Comparison of ENCODE assay signal across 1 cellular context in the genomic region with DNA sequence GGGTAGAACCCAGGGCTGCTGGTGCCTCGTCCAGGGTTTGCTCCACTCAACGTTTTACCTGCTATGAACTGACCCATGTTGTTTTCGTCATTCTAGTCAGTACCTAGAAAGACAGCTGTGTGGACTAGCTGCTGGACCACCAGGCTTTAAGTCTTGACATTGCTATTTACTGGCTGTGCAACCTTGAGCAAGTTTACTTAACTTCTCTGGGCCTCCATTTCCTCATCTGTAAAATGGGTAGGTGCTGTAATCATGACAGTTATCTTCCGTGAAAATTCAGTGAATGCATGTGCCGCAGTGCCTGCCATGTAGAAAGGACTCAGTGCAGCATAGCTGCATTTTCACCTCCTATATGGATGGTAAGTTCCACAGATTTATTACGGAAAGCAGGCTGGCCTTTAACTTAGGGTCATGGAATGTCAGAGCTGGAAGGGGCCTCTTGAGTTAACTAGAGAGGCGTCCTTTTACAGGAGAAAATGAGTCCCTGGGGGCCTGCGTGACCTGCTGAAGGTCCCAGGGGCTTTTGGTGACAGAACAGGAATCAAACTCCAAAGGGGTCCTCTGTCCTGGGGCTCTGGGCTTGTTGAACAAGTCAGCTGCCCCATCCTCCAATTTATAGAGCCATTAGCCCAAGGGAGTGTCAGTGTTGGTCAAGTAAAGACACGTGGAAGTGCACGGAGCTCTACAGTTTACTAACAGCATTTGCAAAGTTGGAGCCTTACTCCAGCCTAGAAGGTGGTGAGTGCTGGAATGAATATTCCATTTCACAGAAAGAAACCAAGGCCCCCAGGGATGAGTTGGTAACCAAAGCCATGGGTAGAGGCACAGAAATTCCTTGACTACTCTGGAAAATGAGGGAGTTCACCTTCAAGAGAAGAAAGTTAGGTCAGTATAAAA.
TF ChIP-seq lines count a peak whose summit lies in the region.

No MANE protein-coding gene starts in this region.

TF ChIP-seq in HepG2, 621 proteins besides CTCF, POLR2A, EP300 and RAD21 (continued from another document):
- no peak for TF ChIP-seq THAP7 (CRISPR knock-in tag; IDR thresholded peaks at IDR 0.05)
